In the genomic region with DNA sequence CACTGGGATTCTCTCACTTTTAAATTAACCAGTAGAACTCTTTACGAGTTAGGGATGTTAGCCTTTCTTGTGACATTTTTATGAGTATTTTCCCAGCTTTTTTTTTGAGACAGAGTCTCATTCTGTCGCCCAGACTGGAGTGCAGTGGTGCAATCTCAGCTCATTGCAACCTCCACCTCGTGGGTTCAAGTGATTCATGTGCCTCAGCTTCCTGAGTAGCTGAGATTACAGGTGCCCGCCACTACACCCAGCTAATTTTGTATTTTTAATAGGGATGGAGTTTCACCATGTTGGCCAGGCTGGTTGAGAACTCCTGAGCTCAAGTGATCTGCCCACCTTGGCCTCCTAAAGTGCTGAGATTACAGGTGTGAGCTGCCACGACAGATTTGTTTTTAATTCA, we compare ENCODE assay signal across 5 cellular contexts. TPM values are rescaled to one million over a fixed set of nuclear protein-coding genes. Genes with fewer than 3 reads are reported as not detected.
DNase-seq lines count a peak whose midpoint lies in the region; ATAC-seq and TF ChIP-seq lines count a peak whose summit lies in the region.
"Not testable (repeated sequence)": the region's sequence is repeated elsewhere in the genome, so short reads cannot be mapped to it uniquely, and the experiment has no call there.

No MANE protein-coding gene starts in this region.

- H3K27ac ChIP-seq in HEK293 (ENCODE audit: extremely low read depth, low read depth, low read length), result not testable (repeated sequence)

- H3K4me3 ChIP-seq in HEK293 (ENCODE audit: low read depth, low read length); fibroblast of villous mesenchyme (ENCODE audit: low read depth, low read length): not testable (repeated sequence)

- not testable (repeated sequence) for ATAC-seq in T-helper 17 cell; stimulated activated memory B cell treated with anti-CD40 and anti-IgM and Interleukin-4, amounts not matched to agents 10 μg/mL and 1 μg/mL and 100 μg/mL, for 72 hours

- POLR2A ChIA-PET in HEK293 (lab: Yijun Ruan, JAX), result not testable (repeated sequence)

- not testable (repeated sequence) for H3K9me3 ChIP-seq in HEK293 (ENCODE audit: control insufficient read depth, insufficient read depth, low read depth, low read length); T-helper 17 cell (ENCODE audit: control insufficient read depth, low read length, poor library complexity, severe bottlenecking)

- DNase-seq in T-helper 17 cell, nephron progenitor cell: not testable (repeated sequence)
- peak; percentile 51 for DNase-seq in fibroblast of villous mesenchyme (ENCODE audit: low read depth)

- CTCF ChIA-PET in HEK293 (lab: Yijun Ruan, JAX), result interaction anchor here (0.6 to 1.4 kb wide), 2 partner anchors 31 to 223 kb away, joined by 3 to 6 read pairs; no protein-coding TSS in a partner anchor

- not testable (repeated sequence) for H3K9me3 Mint-ChIP-seq in nephron progenitor cell; stimulated activated memory B cell treated with anti-CD40 and anti-IgM and Interleukin-4, amounts not matched to agents 10 μg/mL and 1 μg/mL and 100 μg/mL, for 72 hours

- not testable (repeated sequence) for H3K4me3 Mint-ChIP-seq in T-helper 17 cell; nephron progenitor cell; stimulated activated memory B cell treated with anti-CD40 and anti-IgM and Interleukin-4, amounts not matched to agents 10 μg/mL and 1 μg/mL and 100 μg/mL, for 72 hours

- H3K4me1 ChIP-seq in HEK293 (ENCODE audit: control insufficient read depth, insufficient read depth, low read length), result peaks cover 14% of the 10 kb centered on the region

- H3K27ac Mint-ChIP-seq in T-helper 17 cell, result peak overlapping the region; percentile 71
- H3K27ac Mint-ChIP-seq in nephron progenitor cell, result peak overlapping the region; percentile 36
- peak overlapping the region; percentile 54 for H3K27ac Mint-ChIP-seq in stimulated activated memory B cell treated with anti-CD40 and anti-IgM and Interleukin-4, amounts not matched to agents 10 μg/mL and 1 μg/mL and 100 μg/mL, for 72 hours

- not testable (repeated sequence) for H3K27me3 Mint-ChIP-seq in T-helper 17 cell; nephron progenitor cell (ENCODE audit: low read depth, poor library complexity); stimulated activated memory B cell treated with anti-CD40 and anti-IgM and Interleukin-4, amounts not matched to agents 10 μg/mL and 1 μg/mL and 100 μg/mL, for 72 hours

- not testable (repeated sequence) for H3K36me3 Mint-ChIP-seq in T-helper 17 cell (ENCODE audit: low read depth)
- peaks cover 29% of the 10 kb centered on the region for H3K36me3 Mint-ChIP-seq in nephron progenitor cell (ENCODE audit: low read depth)
- H3K36me3 Mint-ChIP-seq in stimulated activated memory B cell treated with anti-CD40 and anti-IgM and Interleukin-4, amounts not matched to agents 10 μg/mL and 1 μg/mL and 100 μg/mL, for 72 hours, result peaks cover 66% of the 10 kb centered on the region

- peaks cover 10 to 66% of the 10 kb centered on the region in 2 experiments; a peak in 2 of 3 replicates for H3K36me3 ChIP-seq in HEK293 (ENCODE audit: control insufficient read depth in 2 of 2, insufficient read depth in 1 of 2, low read length in 2 of 2)

- not testable (repeated sequence) for TF ChIP-seq CTCF in HEK293 (tag by site-specific recombination; IDR thresholded peaks at IDR 0.05); fibroblast of villous mesenchyme (IDR thresholded peaks at IDR 0.05; ENCODE audit: insufficient read depth, low read depth, low read length); nephron progenitor cell (IDR thresholded peaks at IDR 0.05)

- H3K4me1 Mint-ChIP-seq in T-helper 17 cell, result not testable (repeated sequence)
- H3K4me1 Mint-ChIP-seq in nephron progenitor cell, result peaks cover 40% of the 10 kb centered on the region
- H3K4me1 Mint-ChIP-seq in stimulated activated memory B cell treated with anti-CD40 and anti-IgM and Interleukin-4, amounts not matched to agents 10 μg/mL and 1 μg/mL and 100 μg/mL, for 72 hours, result peaks cover 16% of the 10 kb centered on the region

TF ChIP-seq in HEK293, 187 proteins besides CTCF, POLR2A, EP300 and RAD21:
- TF ChIP-seq OSR2 (tag by site-specific recombination; IDR thresholded peaks at IDR 0.05) (peak; percentile 87), GFI1B (tag by site-specific recombination; IDR thresholded peaks at IDR 0.05) (peak; percentile 79; the same call in 1 of the 2 replicates)

RNA-seq across cellular contexts. Expression of gene RASSF2, which starts 54.7 kb away (rescaled TPM):
- 10 to 100 TPM; 30.6 to 34.4 TPM for total RNA-seq in T-helper 17 cell
- total RNA-seq in fibroblast of villous mesenchyme, result 1.9 and 2.2 TPM in 2 replicates
